8 cellular contexts compared by ENCODE assay signal in the genomic region with DNA sequence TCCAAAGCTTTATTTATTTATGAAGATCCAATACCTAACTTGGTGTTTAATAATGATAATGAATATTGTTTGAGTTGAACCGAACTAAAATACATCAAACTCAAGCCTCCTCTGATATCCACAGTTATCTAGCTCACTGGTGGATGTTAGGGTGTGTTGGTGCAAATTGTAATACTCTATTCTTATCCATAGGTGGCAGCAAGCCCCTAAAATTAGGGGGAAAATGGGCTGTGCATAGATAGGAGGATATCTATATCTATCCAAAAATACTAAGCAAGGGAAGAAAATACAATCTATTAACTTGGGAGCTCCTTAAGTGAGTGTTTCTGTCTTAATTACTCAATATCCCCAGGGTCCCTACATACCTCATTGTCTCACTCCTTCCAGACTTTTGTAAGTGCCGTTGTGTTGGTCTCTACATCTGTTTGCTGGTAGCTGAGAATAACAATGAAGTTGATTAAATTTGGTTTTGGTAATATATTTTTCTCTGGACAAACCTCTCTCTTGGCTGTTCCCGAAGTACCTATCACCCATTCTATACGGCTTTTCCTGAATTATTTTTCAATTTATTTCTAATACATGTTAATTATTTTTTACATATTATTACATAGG. TPM values are rescaled to one million over a fixed set of nuclear protein-coding genes. Genes with fewer than 3 reads are reported as not detected.
A peak's percentile ranks its signal among the peaks of the same experiment; 100 is the strongest.
DNase-seq lines count a peak whose midpoint lies in the region; ATAC-seq and TF ChIP-seq lines count a peak whose summit lies in the region.

No MANE protein-coding gene starts in this region.

- H4K20me1 ChIP-seq in mammary epithelial cell (ENCODE audit: insufficient read depth, low read length), result no peaks in the 10 kb centered on the region

- H3K4me3 Mint-ChIP-seq in activated T-helper 1 cell treated with anti-CD3 and anti-CD28 coated beads, Interleukin-12 subunit alpha, Interleukin-12 subunit beta, Interleukin-2, Interleukin-4 antibody, amounts not matched to agents 30 ng/mL and 10 ng/mL and 1 ng/mL, durations not matched to agents 14 hours and 24 hours and 36 hours, result no peak overlapping the region

- no peaks in the 10 kb centered on the region for H3K9me3 Mint-ChIP-seq in activated T-helper 1 cell treated with anti-CD3 and anti-CD28 coated beads, Interleukin-12 subunit alpha, Interleukin-12 subunit beta, Interleukin-2, Interleukin-4 antibody, amounts not matched to agents 30 ng/mL and 10 ng/mL and 1 ng/mL, durations not matched to agents 14 hours and 24 hours and 36 hours

- no peak overlapping the region for H3K4me2 ChIP-seq in mammary epithelial cell (ENCODE audit: insufficient read depth, low read depth, low read length)

- H3K36me3 Mint-ChIP-seq in activated T-helper 1 cell treated with anti-CD3 and anti-CD28 coated beads, Interleukin-12 subunit alpha, Interleukin-12 subunit beta, Interleukin-2, Interleukin-4 antibody, amounts not matched to agents 30 ng/mL and 10 ng/mL and 1 ng/mL, durations not matched to agents 14 hours and 24 hours and 36 hours (ENCODE audit: low read depth), result no peaks in the 10 kb centered on the region

- H3K9me3 ChIP-seq in mammary epithelial cell (replicated peaks; ENCODE audit: insufficient read depth, low read length) (no peaks in the 10 kb centered on the region), liver (ENCODE audit: control insufficient read depth in 4 of 4, low read length in 3 of 4) (no peaks in the 10 kb centered on the region)

- H3K9ac ChIP-seq in mammary epithelial cell (ENCODE audit: insufficient read depth, low read length) (no peak overlapping the region), liver (ENCODE audit: low read depth in 1 of 2, low read length in 2 of 2) (no peak overlapping the region)

- H3K4me1 ChIP-seq in mammary epithelial cell (ENCODE audit: insufficient read depth, low read length), result no peaks in the 10 kb centered on the region
- H3K4me1 ChIP-seq in liver (ENCODE audit: control insufficient read depth in 4 of 4, insufficient read depth in 4 of 4, low read length in 3 of 4), result no peaks in the 10 kb centered on the region

- no peaks in the 10 kb centered on the region for H3K4me1 Mint-ChIP-seq in activated T-helper 1 cell treated with anti-CD3 and anti-CD28 coated beads, Interleukin-12 subunit alpha, Interleukin-12 subunit beta, Interleukin-2, Interleukin-4 antibody, amounts not matched to agents 30 ng/mL and 10 ng/mL and 1 ng/mL, durations not matched to agents 14 hours and 24 hours and 36 hours (ENCODE audit: low read depth)

- H3K27me3 Mint-ChIP-seq in activated T-helper 1 cell treated with anti-CD3 and anti-CD28 coated beads, Interleukin-12 subunit alpha, Interleukin-12 subunit beta, Interleukin-2, Interleukin-4 antibody, amounts not matched to agents 30 ng/mL and 10 ng/mL and 1 ng/mL, durations not matched to agents 14 hours and 24 hours and 36 hours (ENCODE audit: insufficient read depth), result peaks cover 6% of the 10 kb centered on the region

- no peak overlapping the region for H3K27ac Mint-ChIP-seq in activated T-helper 1 cell treated with anti-CD3 and anti-CD28 coated beads, Interleukin-12 subunit alpha, Interleukin-12 subunit beta, Interleukin-2, Interleukin-4 antibody, amounts not matched to agents 30 ng/mL and 10 ng/mL and 1 ng/mL, durations not matched to agents 14 hours and 24 hours and 36 hours

- H3K27ac ChIP-seq in mammary epithelial cell (ENCODE audit: insufficient read depth, low read depth, low read length), result no peak overlapping the region
- H3K27ac ChIP-seq in liver (ENCODE audit: low read depth in 1 of 2, low read length in 2 of 2), result no peak overlapping the region

- 25% methylated on average over 4 of the region's 4 CpGs for WGBS in mammary epithelial cell (ENCODE audit: low coverage, missing lambda C conversion rate)
- 40% methylated on average over 4 of the region's 4 CpGs for WGBS in liver

- peak; percentile 75 to 84 for TF ChIP-seq CTCF in mammary epithelial cell (conservative IDR thresholded peaks at IDR 0.05 in 1 of 2, IDR thresholded peaks at IDR 0.05 in 1 of 2; ENCODE audit: extremely low read depth in 1 of 2, insufficient read depth in 1 of 2, low read depth in 1 of 2, low read length in 2 of 2)
- peak; percentile 60 for TF ChIP-seq CTCF in liver (IDR thresholded peaks at IDR 0.05; ENCODE audit: low read depth, low read length, missing input control)

- H3K36me3 ChIP-seq in mammary epithelial cell (ENCODE audit: insufficient read depth, low read length) (no peaks in the 10 kb centered on the region), liver (ENCODE audit: control insufficient read depth in 4 of 4, insufficient read depth in 3 of 4, low read depth in 1 of 4, low read length in 3 of 4) (no peaks in the 10 kb centered on the region)

- peak; percentile 79 to 80 for TF ChIP-seq RAD21 in liver (IDR thresholded peaks at IDR 0.05)

- in situ Hi-C loops in mammary epithelial cell (cut with MboI; ENCODE audit: low sequenced_read_pairs in 2 of 2), result loop anchor here in 1 of 2 donors (5.0 kb wide), 1 partner anchor 34 kb away; no protein-coding TSS in a partner anchor

- no peak overlapping the region for H2AFZ ChIP-seq in mammary epithelial cell (ENCODE audit: low read depth, low read length)

- H3K27me3 ChIP-seq in mammary epithelial cell (ENCODE audit: insufficient read depth, low read length) (no peaks in the 10 kb centered on the region), liver (ENCODE audit: control insufficient read depth in 4 of 4, insufficient read depth in 4 of 4, low read length in 3 of 4) (no peaks in the 10 kb centered on the region)

- CTCF ChIA-PET in mammary epithelial cell (lab: Charles Lee; ENCODE audit: low non-redundant PET), result interaction anchor here (0.6 to 1.2 kb wide), 4 partner anchors 27 to 1913 kb away, joined by 3 to 10 read pairs (median 4); no protein-coding TSS in a partner anchor

- dilution Hi-C loops in mammary epithelial cell (cut with HindIII; ENCODE audit: low sequenced_read_pairs), result no loop called here

- H3K4me3 ChIP-seq in mammary epithelial cell (replicated peaks in 1 of 3; ENCODE audit: insufficient read depth in 1 of 3, low read depth in 2 of 3, low read length in 3 of 3) (no peak overlapping the region), liver (ENCODE audit: low read depth in 1 of 3, low read length in 3 of 3) (no peak overlapping the region)

- no peaks in the 10 kb centered on the region for H3K79me2 ChIP-seq in mammary epithelial cell (ENCODE audit: insufficient read depth, low read length)

- no TSS peak for BruUV-seq in mammary epithelial cell (replicated peaks; lab: Mats Ljungman, UMichigan)

- DNase-seq in NCI-H187 (lab: John Stamatoyannopoulos, UW) (peak; percentile 4 to 17), NCI-H187 treated with DMSO at 0.1 percent for 48 hours (lab: John Stamatoyannopoulos, UW) (no peak), NCI-H526 treated with DMSO at 0.1 percent for 48 hours (lab: John Stamatoyannopoulos, UW) (peak; percentile 79), mammary epithelial cell (peak; percentile 19)
- DNase-seq in activated T-helper 1 cell treated with anti-CD3 and anti-CD28 coated beads, Interleukin-12 subunit alpha, Interleukin-12 subunit beta, Interleukin-2, Interleukin-4 antibody, amounts not matched to agents 30 ng/mL and 10 ng/mL and 1 ng/mL, durations not matched to agents 14 hours and 24 hours and 36 hours (ENCODE audit: low spot score), result no peak

- intact Hi-C loops in mammary epithelial cell (cut with micrococcal nuclease), result loop anchor here (1.0 kb wide), 1 partner anchor 32 kb away; no protein-coding TSS in a partner anchor
- intact Hi-C loops in activated T-helper 1 cell treated with anti-CD3 and anti-CD28 coated beads, Interleukin-12 subunit alpha, Interleukin-12 subunit beta, Interleukin-2, Interleukin-4 antibody, amounts not matched to agents 30 ng/mL and 10 ng/mL and 1 ng/mL, durations not matched to agents 14 hours and 24 hours and 36 hours (cut with micrococcal nuclease), result loop anchor here (1.0 kb wide), 2 partner anchors 32 to 38 kb away; no protein-coding TSS in a partner anchor

- ATAC-seq in GM21447 (IDR thresholded peaks at IDR 0.05; ENCODE audit: unreplicated experiment) (peak; percentile 99), HG03521 (IDR thresholded peaks at IDR 0.05; ENCODE audit: unreplicated experiment) (peak; percentile 91)

TF ChIP-seq in liver, 16 proteins besides CTCF, POLR2A, EP300 and RAD21:
- TF ChIP-seq, protein P1, sequence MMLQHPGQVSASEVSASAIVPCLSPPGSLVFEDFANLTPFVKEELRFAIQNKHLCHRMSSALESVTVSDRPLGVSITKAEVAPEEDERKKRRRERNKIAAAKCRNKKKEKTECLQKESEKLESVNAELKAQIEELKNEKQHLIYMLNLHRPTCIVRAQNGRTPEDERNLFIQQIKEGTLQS (IDR thresholded peaks at IDR 0.05), result no peak
- TF ChIP-seq YY1 (IDR thresholded peaks at IDR 0.05) (no peak), JUND (IDR thresholded peaks at IDR 0.05) (no peak), NR2F2 (IDR thresholded peaks at IDR 0.05) (no peak), GABPA (IDR thresholded peaks at IDR 0.05 in 1 of 2, conservative IDR thresholded peaks at IDR 0.05 in 1 of 2) (no peak), FOXA1 (IDR thresholded peaks at IDR 0.05) (no peak), RXRA (IDR thresholded peaks at IDR 0.05) (no peak)
- TF ChIP-seq, protein P2, sequence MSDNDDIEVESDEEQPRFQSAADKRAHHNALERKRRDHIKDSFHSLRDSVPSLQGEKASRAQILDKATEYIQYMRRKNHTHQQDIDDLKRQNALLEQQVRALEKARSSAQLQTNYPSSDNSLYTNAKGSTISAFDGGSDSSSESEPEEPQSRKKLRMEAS (IDR thresholded peaks at IDR 0.05), result no peak
- TF ChIP-seq, protein P3, sequence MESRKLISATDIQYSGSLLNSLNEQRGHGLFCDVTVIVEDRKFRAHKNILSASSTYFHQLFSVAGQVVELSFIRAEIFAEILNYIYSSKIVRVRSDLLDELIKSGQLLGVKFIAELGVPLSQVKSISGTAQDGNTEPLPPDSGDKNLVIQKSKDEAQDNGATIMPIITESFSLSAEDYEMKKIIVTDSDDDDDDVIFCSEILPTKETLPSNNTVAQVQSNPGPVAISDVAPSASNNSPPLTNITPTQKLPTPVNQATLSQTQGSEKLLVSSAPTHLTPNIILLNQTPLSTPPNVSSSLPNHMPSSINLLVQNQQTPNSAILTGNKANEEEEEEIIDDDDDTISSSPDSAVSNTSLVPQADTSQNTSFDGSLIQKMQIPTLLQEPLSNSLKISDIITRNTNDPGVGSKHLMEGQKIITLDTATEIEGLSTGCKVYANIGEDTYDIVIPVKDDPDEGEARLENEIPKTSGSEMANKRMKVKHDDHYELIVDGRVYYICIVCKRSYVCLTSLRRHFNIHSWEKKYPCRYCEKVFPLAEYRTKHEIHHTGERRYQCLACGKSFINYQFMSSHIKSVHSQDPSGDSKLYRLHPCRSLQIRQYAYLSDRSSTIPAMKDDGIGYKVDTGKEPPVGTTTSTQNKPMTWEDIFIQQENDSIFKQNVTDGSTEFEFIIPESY (IDR thresholded peaks at IDR 0.05), result no peak

RNA-seq across cellular contexts. Expression of a gene that starts 55.0 kb away (rescaled TPM):
- 10 to 100 TPM in 1 of 2 donors, 1 to 10 TPM in 1; 3.9 to 14.2 TPM for total RNA-seq in mammary epithelial cell
- polyA plus RNA-seq in mammary epithelial cell, result 1.5 TPM
- polyA minus RNA-seq in mammary epithelial cell, result 0.21 TPM
- under 1 TPM; 0.05 to 0.59 TPM for total RNA-seq in liver
- under 1 TPM; 0.11 to 0.14 TPM for polyA plus RNA-seq in liver
- total RNA-seq in activated T-helper 1 cell treated with anti-CD3 and anti-CD28 coated beads, Interleukin-12 subunit alpha, Interleukin-12 subunit beta, Interleukin-2, Interleukin-4 antibody, amounts not matched to agents 30 ng/mL and 10 ng/mL and 1 ng/mL, durations not matched to agents 14 hours and 24 hours and 36 hours, result 1.6 and 1.7 TPM in 2 replicates

Comparison
In these comparisons a context has a peak if more than half of its experiments do, and no peak if none do; other contexts are left out.
1. DNase-seq: peak in NCI-H187 (2 of 2), NCI-H526 treated with DMSO at 0.1 percent for 48 hours (single experiment) and mammary epithelial cell (single experiment); none in NCI-H187 treated with DMSO at 0.1 percent for 48 hours (single experiment) and activated T-helper 1 cell treated with anti-CD3 and anti-CD28 coated beads, Interleukin-12 subunit alpha, Interleukin-12 subunit beta, Interleukin-2, Interleukin-4 antibody, amounts not matched to agents 30 ng/mL and 10 ng/mL and 1 ng/mL, durations not matched to agents 14 hours and 24 hours and 36 hours (single experiment).